In the genomic region with DNA sequence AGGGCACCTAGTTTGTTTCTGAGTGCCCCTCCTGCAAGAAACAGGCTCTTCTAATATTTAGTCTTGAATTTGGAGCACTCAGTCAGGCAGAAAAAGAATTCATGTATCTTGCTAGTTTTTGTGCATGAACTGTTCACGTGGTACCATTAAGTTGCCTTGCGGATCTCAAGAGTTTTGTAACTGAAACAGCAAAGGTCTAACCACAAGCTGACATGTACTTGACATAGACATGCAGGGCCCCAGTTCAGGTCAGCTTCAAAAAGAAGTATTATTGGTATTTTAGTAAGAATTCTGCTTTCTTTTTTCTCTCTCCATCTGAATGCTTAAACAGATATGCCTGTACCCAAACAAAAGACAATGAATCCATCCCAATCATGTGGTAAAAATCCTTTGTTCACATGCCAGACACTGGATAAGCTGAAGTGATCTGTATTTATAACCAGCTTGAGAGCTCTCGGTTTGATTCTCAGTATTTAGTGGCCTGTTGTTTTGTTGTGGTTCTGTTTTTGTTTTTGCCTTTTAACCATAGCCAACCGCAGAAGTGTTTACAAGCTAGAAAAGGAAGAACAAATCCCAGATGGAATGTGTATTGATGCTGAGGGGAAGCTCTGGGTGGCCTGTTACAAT, we compare ENCODE assay signal across 8 cellular contexts.
DNase-seq lines count a peak whose midpoint lies in the region; ATAC-seq lines count a peak whose summit lies in the region.

No MANE protein-coding gene starts in this region.

- no peak overlapping the region for H3K4me3 ChIP-seq in neuron (ENCODE audit: low read length)

- peak; percentile 60 for ATAC-seq in GM18867 (IDR thresholded peaks at IDR 0.05; ENCODE audit: unreplicated experiment)
- ATAC-seq in HG03342 (IDR thresholded peaks at IDR 0.05; ENCODE audit: unreplicated experiment) = peak; percentile 82
- no peak for ATAC-seq in HG03571 (IDR thresholded peaks at IDR 0.05; ENCODE audit: unreplicated experiment)

- no peaks in the 10 kb centered on the region for H3K36me3 ChIP-seq in neuron (ENCODE audit: insufficient read depth, low read length)

- DNase-seq in amniotic epithelial cell (ENCODE audit: low read depth) = peak; percentile 81
- no peak for DNase-seq in NCI-H774 (lab: John Stamatoyannopoulos, UW)
- DNase-seq in DMS153 (lab: John Stamatoyannopoulos, UW) = no peak
- DNase-seq in NCI-H526 treated with DMSO at 0.1 percent for 48 hours (lab: John Stamatoyannopoulos, UW) = no peak

- peaks cover 12% of the 10 kb centered on the region for H3K4me1 ChIP-seq in neuron (ENCODE audit: insufficient read depth, low read length)

- H3K9me3 ChIP-seq in neuron (ENCODE audit: low read length) = no peaks in the 10 kb centered on the region

- peaks cover 4% of the 10 kb centered on the region for H3K27me3 ChIP-seq in neuron (ENCODE audit: insufficient read depth, low read length)

- H2AFZ ChIP-seq in neuron (ENCODE audit: low read depth, low read length) = peak overlapping the region; percentile 37
